In genomic region chr13:36339600-36340155, GRCh38 we compare ENCODE assay signal across 20 cellular contexts. TPM values are rescaled to one million over a fixed set of nuclear protein-coding genes. Genes with fewer than 3 reads are reported as not detected.
DNase-seq lines count a peak whose midpoint lies in the region; ATAC-seq, FAIRE-seq and TF ChIP-seq lines count a peak whose summit lies in the region.
"Had no signal": no experiment of that assay in that cellular context is flagged by ENCODE, and none has a peak within 500 bp of the region (broad histone marks: within the 10 kb centered on the region; RNA-seq: fewer than 3 reads in every experiment).

No MANE protein-coding gene starts in this region.

- TF ChIP-seq RAD21 in HepG2 (CRISPR knock-in tag; IDR thresholded peaks at IDR 0.05): no peak
- no peak for TF ChIP-seq RAD21 in H1 (IDR thresholded peaks at IDR 0.05 in 1 of 2, conservative IDR thresholded peaks at IDR 0.05 in 1 of 2; ENCODE audit: low read depth in 2 of 2, low read length in 2 of 2)

- H3K27me3 ChIP-seq in HepG2 (ENCODE audit: control insufficient read depth in 1 of 2, insufficient read depth in 2 of 2, low read length in 2 of 2) (no peaks in the 10 kb centered on the region), right lobe of liver (no peaks in the 10 kb centered on the region), H1 (replicated peaks in 1 of 4; ENCODE audit: control insufficient read depth in 3 of 4, extremely low read depth in 1 of 4, insufficient read depth in 3 of 4, low read length in 3 of 4) (no peaks in the 10 kb centered on the region)
- H3K27me3 ChIP-seq: BLaER1 had no signal

- H2BK15ac ChIP-seq in H1 (ENCODE audit: low read length): no peak overlapping the region

- H3K4me1 ChIP-seq in HepG2 (ENCODE audit: insufficient read depth, low read length) (peaks cover 14% of the 10 kb centered on the region), right lobe of liver (no peaks in the 10 kb centered on the region), H1 (replicated peaks in 1 of 4; ENCODE audit: control insufficient read depth in 3 of 4, insufficient read depth in 4 of 4, low read length in 3 of 4) (peaks cover 2 to 8% (median 3%) of the 10 kb centered on the region in 4 experiments; a peak in 4 of 7 replicates)
- H3K4me1 ChIP-seq: BLaER1, Caco-2 had no signal

- H3K79me2 ChIP-seq in HepG2 (ENCODE audit: insufficient read depth, low read length) (peaks cover 46% of the 10 kb centered on the region), H1 (ENCODE audit: control insufficient read depth in 1 of 2, insufficient read depth in 2 of 2, low read length in 2 of 2) (peaks cover 7 to 98% of the 10 kb centered on the region in 2 experiments)

- DNase-seq in HepG2 (ENCODE audit: low spot score): no peak
- no peak for DNase-seq in right lobe of liver
- DNase-seq in H1 (ENCODE audit: low read depth in 1 of 2, low spot score in 2 of 2): no peak
- DNase-seq in lung microvascular endothelial cell (ENCODE audit: low read depth in 2 of 2): peak; percentile 51 to 58
- DNase-seq in activated effector memory CD4-positive, alpha-beta T cell treated with Interleukin-2 at 50 U/mL for 16 hours: no peak
- no peak for DNase-seq in activated T-helper 1 cell treated with anti-CD3 and anti-CD28 coated beads, Interleukin-12 subunit alpha, Interleukin-12 subunit beta, Interleukin-2, Interleukin-4 antibody, amounts not matched to agents 30 ng/mL and 10 ng/mL and 1 ng/mL, durations not matched to agents 14 hours and 24 hours and 36 hours (ENCODE audit: low spot score)
- DNase-seq: 8988T; AML-193; Caco-2; CD8-positive, alpha-beta memory T cell; DND-41; GDM1; GOT3; HCEC 1CT had no signal

- intact Hi-C loops in HepG2 (cut with micrococcal nuclease; ENCODE audit: unreplicated experiment): no loop called here
- intact Hi-C loops in right lobe of liver (cut with DNase I): no loop called here
- intact Hi-C loops in activated T-helper 1 cell treated with anti-CD3 and anti-CD28 coated beads, Interleukin-12 subunit alpha, Interleukin-12 subunit beta, Interleukin-2, Interleukin-4 antibody, amounts not matched to agents 30 ng/mL and 10 ng/mL and 1 ng/mL, durations not matched to agents 14 hours and 24 hours and 36 hours (cut with micrococcal nuclease): no loop called here

- H3K14ac ChIP-seq in H1 (ENCODE audit: insufficient read length): no peak overlapping the region

- H2BK12ac ChIP-seq in H1 (ENCODE audit: low read depth, low read length): no peak overlapping the region

- CTCF ChIA-PET in HepG2 (lab: Yijun Ruan, JAX; ENCODE audit: low intra/inter-chr PET ratio, low total read pairs): no interaction called here
- CTCF ChIA-PET in H1 (lab: Charles Lee; ENCODE audit: partially characterized antibody): interaction anchor here (0.7 kb wide), 1 partner anchor 74 kb away, joined by 4 read pairs; no protein-coding TSS in a partner anchor

- no TSS peak for BruUV-seq in HepG2 (replicated peaks; lab: Mats Ljungman, UMichigan)

- H3K79me1 ChIP-seq in H1 (ENCODE audit: low read depth, low read length): no peaks in the 10 kb centered on the region

- no peak overlapping the region for H4K5ac ChIP-seq in H1 (ENCODE audit: insufficient read length, low read depth, low read length)

- H3K9ac ChIP-seq in HepG2 (ENCODE audit: insufficient read depth, low read depth, low read length) (no peak overlapping the region), H1 (replicated peaks in 1 of 4; ENCODE audit: extremely low read depth in 1 of 4, low read depth in 3 of 4, low read length in 3 of 4) (no peak overlapping the region)
- H3K9ac ChIP-seq: BLaER1 had no signal

- peaks cover 31% of the 10 kb centered on the region for H3K4me1 Mint-ChIP-seq in activated T-helper 1 cell treated with anti-CD3 and anti-CD28 coated beads, Interleukin-12 subunit alpha, Interleukin-12 subunit beta, Interleukin-2, Interleukin-4 antibody, amounts not matched to agents 30 ng/mL and 10 ng/mL and 1 ng/mL, durations not matched to agents 14 hours and 24 hours and 36 hours (ENCODE audit: low read depth)

- WGBS in HepG2 (ENCODE audit: low lambda C conversion rate): 55% methylated on average over 4 of the region's 4 CpGs
- 93% methylated on average over 3 of the region's 4 CpGs for WGBS in right lobe of liver (ENCODE audit: insufficient coverage, low coverage, low lambda C conversion rate, missing lambda C conversion rate)
- 79% methylated on average over 3 of the region's 4 CpGs; no CpG with 5 or more reads in 1 of the 2 experiments for WGBS in H1 (ENCODE audit: extremely low coverage in 1 of 2, insufficient coverage in 1 of 2, insufficient read length in 1 of 2, insufficient replicate concordance in 2 of 2, low coverage in 1 of 2, low lambda C conversion rate in 2 of 2, missing lambda C conversion rate in 1 of 2), 2 experiments

- no peak for TF ChIP-seq CTCF in HepG2 (CRISPR knock-in tag; IDR thresholded peaks at IDR 0.05)
- no peak for TF ChIP-seq CTCF in right lobe of liver (IDR thresholded peaks at IDR 0.05)
- no peak for TF ChIP-seq CTCF in H1 (IDR thresholded peaks at IDR 0.05; ENCODE audit: control extremely low read depth in 1 of 3, insufficient read depth in 1 of 3, low read depth in 1 of 3, low read length in 3 of 3)

- H3K9me3 ChIP-seq in HepG2 (ENCODE audit: low read length) (no peaks in the 10 kb centered on the region), right lobe of liver (no peaks in the 10 kb centered on the region), H1 (ENCODE audit: insufficient read depth in 2 of 2, low read depth in 1 of 2, low read length in 1 of 2) (no peaks in the 10 kb centered on the region)
- H3K9me3 ChIP-seq: BLaER1, Caco-2 had no signal

- no peak overlapping the region for H3K56ac ChIP-seq in H1 (replicated peaks; ENCODE audit: insufficient read length, low read depth, low read length)

- H4K91ac ChIP-seq in H1 (replicated peaks; ENCODE audit: insufficient read length, low read length): no peak overlapping the region

- H3K27ac ChIP-seq in HepG2 (ENCODE audit: extremely low read length, insufficient read depth, low read length) (no peak overlapping the region), right lobe of liver (no peak overlapping the region), H1 (ENCODE audit: low read depth, low read length) (no peak overlapping the region)
- H3K27ac ChIP-seq: BLaER1, HL-60 had no signal

- no peak overlapping the region for H2AFZ ChIP-seq in HepG2 (ENCODE audit: low read length)
- H2AFZ ChIP-seq in H1 (ENCODE audit: low read length): no peak overlapping the region

- H3K4me3 ChIP-seq in HepG2 (replicated peaks in 1 of 3; ENCODE audit: insufficient read depth in 1 of 3, low read depth in 2 of 3, low read length in 3 of 3) (no peak overlapping the region), right lobe of liver (no peak overlapping the region), H1 (ENCODE audit: extremely low read depth in 1 of 4, insufficient read depth in 2 of 4, low read depth in 3 of 4, low read length in 4 of 4) (no peak overlapping the region)
- H3K4me3 ChIP-seq: BLaER1 had no signal

- H2BK120ac ChIP-seq in H1 (replicated peaks; ENCODE audit: low read depth, low read length): no peak overlapping the region

- no peak overlapping the region for H2AK5ac ChIP-seq in H1 (ENCODE audit: low read depth, low read length)

- H3K36me3 ChIP-seq in HepG2 (replicated peaks in 1 of 2; ENCODE audit: control insufficient read depth in 1 of 2, insufficient read depth in 2 of 2, low read length in 2 of 2) (no peaks in the 10 kb centered on the region), right lobe of liver (no peaks in the 10 kb centered on the region), H1 (ENCODE audit: control insufficient read depth in 2 of 4, insufficient read depth in 4 of 4, low read length in 3 of 4) (peaks cover 0 to 6% (median 0%) of the 10 kb centered on the region in 4 experiments; a peak in 1 of 8 replicates)
- H3K36me3 ChIP-seq: BLaER1 had no signal

- no peaks in the 10 kb centered on the region for H3K9me3 Mint-ChIP-seq in activated T-helper 1 cell treated with anti-CD3 and anti-CD28 coated beads, Interleukin-12 subunit alpha, Interleukin-12 subunit beta, Interleukin-2, Interleukin-4 antibody, amounts not matched to agents 30 ng/mL and 10 ng/mL and 1 ng/mL, durations not matched to agents 14 hours and 24 hours and 36 hours

- ATAC-seq in HepG2 (no peak), right lobe of liver (no peak), GM21723 (IDR thresholded peaks at IDR 0.05; ENCODE audit: unreplicated experiment) (no peak), GM19455 (IDR thresholded peaks at IDR 0.05; ENCODE audit: unreplicated experiment) (no peak)

- POLR2A ChIA-PET in HepG2 (lab: Yijun Ruan, JAX): no interaction called here
- POLR2A ChIA-PET in H1 (lab: Charles Lee; ENCODE audit: partially characterized antibody): interaction anchor here (0.9 kb wide), 1 partner anchor 9 kb away, joined by 3 read pairs; no protein-coding TSS in a partner anchor

- no peak overlapping the region for H3K4me3 Mint-ChIP-seq in activated T-helper 1 cell treated with anti-CD3 and anti-CD28 coated beads, Interleukin-12 subunit alpha, Interleukin-12 subunit beta, Interleukin-2, Interleukin-4 antibody, amounts not matched to agents 30 ng/mL and 10 ng/mL and 1 ng/mL, durations not matched to agents 14 hours and 24 hours and 36 hours
- H3K4me3 Mint-ChIP-seq: CD8-positive, alpha-beta memory T cell had no signal

- no peak for TF ChIP-seq POLR2A in HepG2 (IDR thresholded peaks at IDR 0.05; ENCODE audit: insufficient read depth in 1 of 2, low read depth in 2 of 2, low read length in 2 of 2)
- no peak for TF ChIP-seq POLR2A in right lobe of liver (IDR thresholded peaks at IDR 0.05)
- TF ChIP-seq POLR2A in H1 (IDR thresholded peaks at IDR 0.05; ENCODE audit: control extremely low read depth in 1 of 2, low read depth in 2 of 2, low read length in 2 of 2): no peak

- no peaks in the 10 kb centered on the region for H3K27me3 Mint-ChIP-seq in activated T-helper 1 cell treated with anti-CD3 and anti-CD28 coated beads, Interleukin-12 subunit alpha, Interleukin-12 subunit beta, Interleukin-2, Interleukin-4 antibody, amounts not matched to agents 30 ng/mL and 10 ng/mL and 1 ng/mL, durations not matched to agents 14 hours and 24 hours and 36 hours (ENCODE audit: insufficient read depth)

- in situ Hi-C loops in HepG2 (cut with HindIII; ENCODE audit: extremely low pct_ligation_motif_present, low pct_unique_long_range_greater_than_20kb): no loop called here

- no peak overlapping the region for H3K4ac ChIP-seq in H1 (replicated peaks; ENCODE audit: insufficient read length, low read depth, low read length)

- no peak overlapping the region for H2BK5ac ChIP-seq in H1 (ENCODE audit: low read depth, low read length)

- H3K23me2 ChIP-seq in H1 (ENCODE audit: low read depth, low read length): peaks cover 1% of the 10 kb centered on the region; the same call in 1 of the 2 replicates

- peaks cover 14% of the 10 kb centered on the region for H3K36me3 Mint-ChIP-seq in activated T-helper 1 cell treated with anti-CD3 and anti-CD28 coated beads, Interleukin-12 subunit alpha, Interleukin-12 subunit beta, Interleukin-2, Interleukin-4 antibody, amounts not matched to agents 30 ng/mL and 10 ng/mL and 1 ng/mL, durations not matched to agents 14 hours and 24 hours and 36 hours (ENCODE audit: low read depth)
- H3K36me3 Mint-ChIP-seq: CD8-positive, alpha-beta memory T cell had no signal

- H4K8ac ChIP-seq in H1 (ENCODE audit: extremely low read depth, insufficient read depth, low read length): 0 out of 2 replicates have a peak overlapping the region, but pooled peaks have one; percentile 15

- no peak overlapping the region for H2BK20ac ChIP-seq in H1 (ENCODE audit: low read length)

- H3K4me2 ChIP-seq in HepG2 (ENCODE audit: low read depth, low read length) (no peak overlapping the region), H1 (ENCODE audit: insufficient read depth in 1 of 2, low read depth in 2 of 2, low read length in 2 of 2) (no peak overlapping the region; a peak in 1 of 4 replicates)
- H3K4me2 ChIP-seq: BLaER1 had no signal

- no peak overlapping the region for H3K18ac ChIP-seq in H1 (ENCODE audit: extremely low read depth, low read length)

- H3K23ac ChIP-seq in H1 (ENCODE audit: insufficient read length): no peak overlapping the region

- no peak for FAIRE-seq in HepG2 (lab: Jason Lieb, UNC)
- no peak for FAIRE-seq in H1 (lab: Jason Lieb, UNC)
- FAIRE-seq: GM12892, GM19239 had no signal

- H4K20me1 ChIP-seq in HepG2 (ENCODE audit: insufficient read depth, low read length): no peaks in the 10 kb centered on the region
- peaks cover 0 to 2% of the 10 kb centered on the region in 2 experiments for H4K20me1 ChIP-seq in H1 (replicated peaks in 1 of 2; ENCODE audit: control insufficient read depth in 1 of 2, insufficient read depth in 2 of 2, low read length in 2 of 2)
- H4K20me1 ChIP-seq: BLaER1 had no signal

- no peak for TF ChIP-seq EP300 in HepG2 (IDR thresholded peaks at IDR 0.05; ENCODE audit: low read depth in 2 of 2, low read length in 2 of 2)
- no peak for TF ChIP-seq EP300 in HepG2 (CRISPR knock-in tag; IDR thresholded peaks at IDR 0.05; ENCODE audit: borderline replicate concordance)
- no peak for TF ChIP-seq EP300 in H1 (IDR thresholded peaks at IDR 0.05; ENCODE audit: borderline replicate concordance in 1 of 2, low read depth in 2 of 2, low read length in 2 of 2)

- H3K27ac Mint-ChIP-seq in activated T-helper 1 cell treated with anti-CD3 and anti-CD28 coated beads, Interleukin-12 subunit alpha, Interleukin-12 subunit beta, Interleukin-2, Interleukin-4 antibody, amounts not matched to agents 30 ng/mL and 10 ng/mL and 1 ng/mL, durations not matched to agents 14 hours and 24 hours and 36 hours: no peak overlapping the region
- H3K27ac Mint-ChIP-seq: CD8-positive, alpha-beta memory T cell had no signal

RNA-seq across cellular contexts. Expression of gene SPART, which starts 6.5 kb away (rescaled TPM):
- total RNA-seq in HepG2 (2016; rRNA removed; fragmentation: Illumina TruSeq; extraction: Trizol) (28.8 and 48.6 TPM in 2 replicates), right lobe of liver (10 to 100 TPM in 2 of 6 experiments, 1 to 10 TPM in 4; 8.1 to 16.4 (median 9.5) TPM), lung microvascular endothelial cell (36.0 and 50.8 TPM in 2 replicates)
- 3.5 and 4.4 TPM in 2 replicates for total RNA-seq in HepG2 (2016; cell fraction: cytosol; rRNA removed; fragmentation: Illumina TruSeq; extraction: Trizol; ENCODE audit: low read depth)
- total RNA-seq in HepG2 (2016; cell fraction: insoluble cytoplasmic fraction; rRNA removed; fragmentation: Illumina TruSeq; extraction: Trizol): 29.4 and 52.4 TPM in 2 replicates
- 9.5 and 10.5 TPM in 2 replicates for total RNA-seq in HepG2 (2016; cell fraction: membrane; rRNA removed; fragmentation: Illumina TruSeq; extraction: Trizol)
- 12.3 and 19.0 TPM in 2 replicates for total RNA-seq in HepG2 (2016; cell fraction: nucleus; rRNA removed; fragmentation: Illumina TruSeq; extraction: Trizol)
- polyA plus RNA-seq in HepG2 (2011; rRNA removed) (7.4 and 8.9 TPM in 2 replicates), H1 (2011; rRNA removed) (15.3 and 27.2 TPM in 2 replicates)
- polyA plus RNA-seq in HepG2 (2011; cell fraction: cytosol; rRNA removed): 7.4 and 10.6 TPM in 2 replicates
- 6.5 and 8.0 TPM in 2 replicates for polyA plus RNA-seq in HepG2 (2011; cell fraction: nucleus; rRNA removed)
- 11.6 and 15.3 TPM in 2 replicates for polyA plus RNA-seq in HepG2 (2012)
- 0.89 and 1.4 TPM in 2 replicates for polyA plus RNA-seq in HepG2 (2016; cell fraction: cytosol; fragmentation: Illumina TruSeq; extraction: Trizol; ENCODE audit: low read depth)
- 43.6 and 44.6 TPM in 2 replicates for polyA plus RNA-seq in HepG2 (2016; cell fraction: insoluble cytoplasmic fraction; fragmentation: Illumina TruSeq; extraction: Trizol; ENCODE audit: low read depth)
- polyA plus RNA-seq in HepG2 (2016; cell fraction: membrane; fragmentation: Illumina TruSeq; extraction: Trizol; ENCODE audit: low read depth): 3.1 and 4.3 TPM in 2 replicates
- 22.8 and 31.5 TPM in 2 replicates for polyA plus RNA-seq in HepG2 (2016; cell fraction: nucleus; fragmentation: Illumina TruSeq; extraction: Trizol; ENCODE audit: insufficient read depth, low read depth)
- polyA minus RNA-seq in HepG2 (2011; rRNA and poly(A)+ RNA removed; ENCODE audit: low replicate concordance): 2.5 and 17.4 TPM in 2 replicates
- polyA minus RNA-seq in HepG2 (2011; cell fraction: cytosol; rRNA and poly(A)+ RNA removed): 11.7 and 15.1 TPM in 2 replicates
- polyA minus RNA-seq in HepG2 (2011; cell fraction: nucleus; rRNA and poly(A)+ RNA removed): 7.7 and 10.9 TPM in 2 replicates
- total RNA-seq in H1 (2021; fragmentation: NEBNext Ultra II Directional; extraction: Animal tissue kit (Norgen Biotek cat#: 25700)): 68.2 and 74.1 TPM in 2 replicates
- polyA plus RNA-seq in H1 (2011; cell fraction: cytosol; rRNA removed): 29.3 TPM
- 19.6 TPM for polyA plus RNA-seq in H1 (2011; cell fraction: nucleus; rRNA removed)
- 54.3 to 63.1 TPM (median 58.9 TPM) in 4 replicates for polyA plus RNA-seq in H1 (2012, experiment 1 of 2)
- polyA plus RNA-seq in H1 (2012, experiment 2 of 2): 2.9 TPM
- 66.0 TPM for polyA plus RNA-seq in H1 (2013, experiment 1 of 2)
- polyA plus RNA-seq in H1 (2013, experiment 2 of 2): 66.9 TPM
- 41.7 and 49.6 TPM in 2 replicates for polyA minus RNA-seq in H1 (2011; rRNA and poly(A)+ RNA removed)
- polyA minus RNA-seq in H1 (2011; cell fraction: cytosol; rRNA and poly(A)+ RNA removed): 40.7 TPM
- polyA minus RNA-seq in H1 (2011; cell fraction: nucleus; rRNA and poly(A)+ RNA removed): 25.6 TPM
- 28.0 and 28.7 TPM in 2 replicates for total RNA-seq in activated T-helper 1 cell treated with anti-CD3 and anti-CD28 coated beads, Interleukin-12 subunit alpha, Interleukin-12 subunit beta, Interleukin-2, Interleukin-4 antibody, amounts not matched to agents 30 ng/mL and 10 ng/mL and 1 ng/mL, durations not matched to agents 14 hours and 24 hours and 36 hours
- total RNA-seq: Caco-2 had no signal

RNA-seq across cellular contexts. Expression of gene CCDC169, which starts 42.1 kb away (rescaled TPM):
- total RNA-seq in HepG2 (2016; rRNA removed; fragmentation: Illumina TruSeq; extraction: Trizol) (0.33 and 0.38 TPM in 2 replicates), right lobe of liver (not detected), lung microvascular endothelial cell (0.65 and 1.2 TPM in 2 replicates)
- 0.30 TPM in 1 of 2 replicates, not detected in the other for total RNA-seq in HepG2 (2016; cell fraction: cytosol; rRNA removed; fragmentation: Illumina TruSeq; extraction: Trizol; ENCODE audit: low read depth)
- total RNA-seq in HepG2 (2016; cell fraction: insoluble cytoplasmic fraction; rRNA removed; fragmentation: Illumina TruSeq; extraction: Trizol): 0.17 and 0.33 TPM in 2 replicates
- total RNA-seq in HepG2 (2016; cell fraction: membrane; rRNA removed; fragmentation: Illumina TruSeq; extraction: Trizol): 0.31 and 0.74 TPM in 2 replicates
- total RNA-seq in HepG2 (2016; cell fraction: nucleus; rRNA removed; fragmentation: Illumina TruSeq; extraction: Trizol): not detected in 2 replicates
- polyA plus RNA-seq in HepG2 (2011; rRNA removed) (0.25 and 0.27 TPM in 2 replicates), H1 (2011; rRNA removed) (5.3 and 7.2 TPM in 2 replicates)
- 0.05 and 0.08 TPM in 2 replicates for polyA plus RNA-seq in HepG2 (2011; cell fraction: cytosol; rRNA removed)
- 0.16 and 0.35 TPM in 2 replicates for polyA plus RNA-seq in HepG2 (2011; cell fraction: nucleus; rRNA removed)
- polyA plus RNA-seq in HepG2 (2012): 0.16 and 0.32 TPM in 2 replicates
- polyA plus RNA-seq in HepG2 (2016; cell fraction: cytosol; fragmentation: Illumina TruSeq; extraction: Trizol; ENCODE audit: low read depth): 0.12 and 0.23 TPM in 2 replicates
- 0.52 and 0.57 TPM in 2 replicates for polyA plus RNA-seq in HepG2 (2016; cell fraction: insoluble cytoplasmic fraction; fragmentation: Illumina TruSeq; extraction: Trizol; ENCODE audit: low read depth)
- 0.49 and 0.66 TPM in 2 replicates for polyA plus RNA-seq in HepG2 (2016; cell fraction: membrane; fragmentation: Illumina TruSeq; extraction: Trizol; ENCODE audit: low read depth)
- polyA plus RNA-seq in HepG2 (2016; cell fraction: nucleus; fragmentation: Illumina TruSeq; extraction: Trizol; ENCODE audit: insufficient read depth, low read depth): 0.21 TPM in 1 of 2 replicates, not detected in the other
- polyA minus RNA-seq in HepG2 (2011; rRNA and poly(A)+ RNA removed; ENCODE audit: low replicate concordance): 1.5 TPM in 1 of 2 replicates, not detected in the other
- polyA minus RNA-seq in HepG2 (2011; cell fraction: cytosol; rRNA and poly(A)+ RNA removed): not detected in 2 replicates
- 1.3 and 1.5 TPM in 2 replicates for polyA minus RNA-seq in HepG2 (2011; cell fraction: nucleus; rRNA and poly(A)+ RNA removed)
- total RNA-seq in H1 (2021; fragmentation: NEBNext Ultra II Directional; extraction: Animal tissue kit (Norgen Biotek cat#: 25700)): 43.3 and 44.0 TPM in 2 replicates
- 17.2 TPM for polyA plus RNA-seq in H1 (2011; cell fraction: cytosol; rRNA removed)
- polyA plus RNA-seq in H1 (2011; cell fraction: nucleus; rRNA removed): 4.3 TPM
- polyA plus RNA-seq in H1 (2012, experiment 1 of 2): 12.3 to 24.6 TPM (median 21.2 TPM) in 4 replicates
- 2.0 TPM for polyA plus RNA-seq in H1 (2012, experiment 2 of 2)
- polyA plus RNA-seq in H1 (2013, experiment 1 of 2): 21.9 TPM
- 18.2 TPM for polyA plus RNA-seq in H1 (2013, experiment 2 of 2)
- polyA minus RNA-seq in H1 (2011; rRNA and poly(A)+ RNA removed): 12.6 and 13.0 TPM in 2 replicates
- polyA minus RNA-seq in H1 (2011; cell fraction: cytosol; rRNA and poly(A)+ RNA removed): 11.6 TPM
- 46.0 TPM for polyA minus RNA-seq in H1 (2011; cell fraction: nucleus; rRNA and poly(A)+ RNA removed)
- 0.07 TPM in 1 of 2 replicates, not detected in the other for total RNA-seq in activated T-helper 1 cell treated with anti-CD3 and anti-CD28 coated beads, Interleukin-12 subunit alpha, Interleukin-12 subunit beta, Interleukin-2, Interleukin-4 antibody, amounts not matched to agents 30 ng/mL and 10 ng/mL and 1 ng/mL, durations not matched to agents 14 hours and 24 hours and 36 hours
- total RNA-seq: Caco-2; CD8-positive, alpha-beta memory T cell had no signal
- polyA plus RNA-seq: CD8-positive, alpha-beta memory T cell had no signal

Comparison
In these comparisons a context has a peak if more than half of its experiments do, and no peak if none do; other contexts are left out.
1. DNase-seq: peak in lung microvascular endothelial cell (2 of 2); none in HepG2 (single experiment), right lobe of liver (0 of 3), H1 (0 of 2), activated effector memory CD4-positive, alpha-beta T cell treated with Interleukin-2 at 50 U/mL for 16 hours (single experiment) and activated T-helper 1 cell treated with anti-CD3 and anti-CD28 coated beads, Interleukin-12 subunit alpha, Interleukin-12 subunit beta, Interleukin-2, Interleukin-4 antibody, amounts not matched to agents 30 ng/mL and 10 ng/mL and 1 ng/mL, durations not matched to agents 14 hours and 24 hours and 36 hours (single experiment).
2. RNA of gene CCDC169, which starts 42.1 kb away (total RNA-seq): 43.3 to 44.0 TPM in H1; 0.65 to 1.2 TPM in lung microvascular endothelial cell, 0.17 to 0.74 TPM in HepG2, not detected in right lobe of liver and 0.07 TPM in activated T-helper 1 cell treated with anti-CD3 and anti-CD28 coated beads, Interleukin-12 subunit alpha, Interleukin-12 subunit beta, Interleukin-2, Interleukin-4 antibody, amounts not matched to agents 30 ng/mL and 10 ng/mL and 1 ng/mL, durations not matched to agents 14 hours and 24 hours and 36 hours; every median in the first group is over 10 times any median in the second.